In the genomic region with DNA sequence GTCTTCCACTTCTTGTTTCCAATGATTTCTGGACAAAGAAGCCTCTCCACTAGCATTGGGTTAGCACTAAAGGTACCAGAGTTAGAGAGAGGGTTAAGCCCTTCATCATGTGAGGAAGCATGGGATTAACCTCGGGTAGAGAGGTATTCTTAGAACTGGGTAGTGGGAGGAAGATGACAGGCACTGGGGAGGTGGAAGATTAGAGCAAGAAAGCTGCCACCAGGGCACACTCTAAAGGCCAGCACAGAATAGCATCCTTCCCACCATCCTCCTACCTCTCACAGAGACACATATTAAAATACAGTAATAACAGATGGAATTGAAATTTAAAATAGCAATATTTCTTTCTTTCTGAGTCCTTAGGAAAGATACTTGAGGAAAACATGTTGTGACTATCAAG, we compare ENCODE assay signal across 26 cellular contexts.
"Had no signal": no experiment of that assay in that cellular context is flagged by ENCODE, and none has a peak within 500 bp of the region (broad histone marks: within the 10 kb centered on the region; RNA-seq: fewer than 3 reads in every experiment).

No MANE protein-coding gene starts in this region.

- ATAC-seq: natural killer cell; pancreas; right cardiac atrium; right lobe of liver; stimulated activated effector memory CD8-positive, alpha-beta T cell treated with anti-CD3 and anti-CD28 coated beads, Interleukin-12 subunit alpha, Interleukin-12 subunit beta, amount 100 ng/mL, for 72 hours; stimulated activated naive B cell treated with anti-CD40 and anti-IgM and Interleukin-4, amounts not matched to agents 10 μg/mL and 1 μg/mL and 100 μg/mL, for 72 hours had no signal

- H3K27me3 Mint-ChIP-seq: stimulated activated naive B cell treated with anti-CD40 and anti-IgM and Interleukin-4, amounts not matched to agents 10 μg/mL and 1 μg/mL and 100 μg/mL, for 72 hours; stimulated activated naive CD8-positive, alpha-beta T cell treated with anti-CD3 and anti-CD28 coated beads, Interleukin-15, Interleukin-2, amounts not matched to agents 100 ng/mL and 50 ng/mL, for 24 hours had no signal

- H2AFZ ChIP-seq: neural progenitor cell had no signal

- H3K27me3 ChIP-seq: neural progenitor cell, neutrophil, pancreas, right lobe of liver, sigmoid colon, stomach, thyroid gland, tibial nerve, upper lobe of left lung, vagina had no signal

- H3K4me1 Mint-ChIP-seq: natural killer cell; nephron; neural progenitor cell; stimulated activated effector memory CD8-positive, alpha-beta T cell treated with anti-CD3 and anti-CD28 coated beads, Interleukin-12 subunit alpha, Interleukin-12 subunit beta, amount 100 ng/mL, for 72 hours; stimulated activated naive B cell treated with anti-CD40 and anti-IgM and Interleukin-4, amounts not matched to agents 10 μg/mL and 1 μg/mL and 100 μg/mL, for 72 hours had no signal

- H3K4me2 ChIP-seq: neural progenitor cell had no signal

- H3K4me3 Mint-ChIP-seq: natural killer cell; nephron; neural progenitor cell; stimulated activated effector memory CD8-positive, alpha-beta T cell treated with anti-CD3 and anti-CD28 coated beads, Interleukin-12 subunit alpha, Interleukin-12 subunit beta, amount 100 ng/mL, for 72 hours; stimulated activated naive B cell treated with anti-CD40 and anti-IgM and Interleukin-4, amounts not matched to agents 10 μg/mL and 1 μg/mL and 100 μg/mL, for 72 hours; stimulated activated naive CD8-positive, alpha-beta T cell treated with anti-CD3 and anti-CD28 coated beads, Interleukin-15, Interleukin-2, amounts not matched to agents 100 ng/mL and 50 ng/mL, for 24 hours had no signal

- H3K9ac ChIP-seq: neural progenitor cell had no signal

- H3K27ac ChIP-seq: neural progenitor cell, neutrophil, pancreas, prostate gland, right lobe of liver, sigmoid colon, stomach, thoracic aorta, thyroid gland, tibial nerve, upper lobe of left lung, vagina had no signal

- H3K4me1 ChIP-seq: neural progenitor cell, pancreas, prostate gland, right lobe of liver, sigmoid colon, stomach, thyroid gland, tibial nerve, upper lobe of left lung, vagina had no signal

- H3K36me3 ChIP-seq: neural progenitor cell, neutrophil, pancreas, prostate gland, right lobe of liver, sigmoid colon, stomach, thoracic aorta, thyroid gland, tibial nerve, upper lobe of left lung, vagina had no signal

- DNase-seq: natural killer cell; pancreas; right cardiac atrium; right lobe of liver; sigmoid colon; small intestine; stimulated activated CD4-positive, alpha-beta T cell treated with anti-CD3 and anti-CD28 coated beads, Interleukin-15, amount 100 ng/mL, for 24 hours; stimulated activated CD4-positive, alpha-beta T cell treated with anti-CD3 and anti-CD28 coated beads, Interleukin-2, amount 100 ng/mL, for 24 hours; stimulated activated CD4-positive, alpha-beta T cell treated with anti-CD3 and anti-CD28 coated beads, Interleukin-2, amount 100 ng/mL, for 48 hours; stimulated activated CD4-positive, alpha-beta T cell treated with anti-CD3 and anti-CD28 coated beads, Interleukin-4, amount 100 ng/mL, for 24 hours; stimulated activated naive B cell treated with anti-CD40 and anti-IgM and Interleukin-4, amounts not matched to agents 10 μg/mL and 1 μg/mL and 100 μg/mL, for 72 hours; stimulated activated naive CD4-positive, alpha-beta T cell treated with Interleukin-2 at 50 U/mL for 16 hours; stomach; thyroid gland; trophoblast cell; upper lobe of left lung had no signal

- H3K9me3 Mint-ChIP-seq: nephron, neural progenitor cell had no signal

- FAIRE-seq: pancreas, small intestine, urothelium cell line had no signal

- H3K9me3 ChIP-seq: neutrophil, pancreas, prostate gland, right lobe of liver, sigmoid colon, stomach, thoracic aorta, thyroid gland, tibial nerve, upper lobe of left lung, vagina had no signal

- H3K36me3 Mint-ChIP-seq: natural killer cell; neural progenitor cell; stimulated activated effector memory CD8-positive, alpha-beta T cell treated with anti-CD3 and anti-CD28 coated beads, Interleukin-12 subunit alpha, Interleukin-12 subunit beta, amount 100 ng/mL, for 72 hours; stimulated activated naive B cell treated with anti-CD40 and anti-IgM and Interleukin-4, amounts not matched to agents 10 μg/mL and 1 μg/mL and 100 μg/mL, for 72 hours had no signal

- H3K27ac Mint-ChIP-seq: natural killer cell; nephron; neural progenitor cell; stimulated activated effector memory CD8-positive, alpha-beta T cell treated with anti-CD3 and anti-CD28 coated beads, Interleukin-12 subunit alpha, Interleukin-12 subunit beta, amount 100 ng/mL, for 72 hours; stimulated activated naive B cell treated with anti-CD40 and anti-IgM and Interleukin-4, amounts not matched to agents 10 μg/mL and 1 μg/mL and 100 μg/mL, for 72 hours; stimulated activated naive CD8-positive, alpha-beta T cell treated with anti-CD3 and anti-CD28 coated beads, Interleukin-15, Interleukin-2, amounts not matched to agents 100 ng/mL and 50 ng/mL, for 24 hours had no signal

- H3K4me3 ChIP-seq: neural progenitor cell, pancreas, prostate gland, right lobe of liver, sigmoid colon, stomach, thoracic aorta, thyroid gland, tibial nerve, upper lobe of left lung, vagina had no signal
